Comparison of ENCODE assay signal across 30 cellular contexts in the genomic region with DNA sequence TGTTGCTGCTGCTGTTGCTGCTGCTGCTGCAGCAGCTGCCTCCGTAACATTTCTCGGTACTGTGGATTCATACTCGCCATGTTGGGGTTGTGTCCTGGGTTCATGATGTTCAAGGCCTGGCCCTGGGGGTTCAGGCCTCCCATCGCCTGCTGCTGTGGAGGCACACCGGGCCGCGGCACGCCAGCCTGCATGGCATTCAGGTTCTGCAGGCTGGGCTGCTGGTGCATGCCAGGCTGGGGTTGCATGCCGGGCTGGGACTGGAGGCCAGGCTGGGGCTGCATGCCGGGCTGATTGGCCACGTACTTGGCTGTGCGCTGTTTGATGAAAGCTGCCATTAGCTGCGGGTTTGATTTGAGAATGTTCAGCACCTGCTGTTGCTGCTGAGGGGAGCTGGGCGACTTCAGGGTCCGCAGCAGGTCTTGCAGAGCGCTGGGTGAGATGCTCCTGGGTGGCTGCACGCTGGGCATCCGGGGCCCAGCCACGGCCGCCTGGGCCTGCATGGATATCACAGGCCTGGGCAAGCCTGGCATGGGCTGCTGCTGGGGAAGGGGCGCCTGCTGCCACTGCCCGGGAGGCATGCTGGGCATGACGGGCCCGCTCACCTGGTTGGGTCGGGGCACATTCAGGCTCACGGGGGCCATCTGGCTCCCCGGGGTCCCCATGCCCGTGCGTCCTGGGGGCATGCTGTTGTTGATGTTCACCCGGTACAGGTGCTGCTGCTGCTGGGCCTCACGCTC.
"Had no signal": no experiment of that assay in that cellular context is flagged by ENCODE, and none has a peak within 500 bp of the region (broad histone marks: within the 10 kb centered on the region; RNA-seq: fewer than 3 reads in every experiment).

No MANE protein-coding gene starts in this region.

- H3K27me3 Mint-ChIP-seq: activated B cell treated with CpG ODN at 0.5 μM for 24 hours; activated CD8-positive, alpha-beta memory T cell treated with anti-CD3 and anti-CD28 coated beads, Interleukin-2, amount 10 ng/mL, durations not matched to agents 7 days and 5 days; activated naive CD8-positive, alpha-beta T cell treated with anti-CD3 and anti-CD28 coated beads for 36 hours; effector memory CD8-positive, alpha-beta T cell had no signal

- H3K79me2 ChIP-seq: hepatocyte had no signal

- H2AFZ ChIP-seq: hepatocyte, neural progenitor cell had no signal

- H3K4me1 Mint-ChIP-seq: activated B cell treated with CpG ODN at 0.5 μM for 24 hours; activated CD8-positive, alpha-beta memory T cell treated with anti-CD3 and anti-CD28 coated beads, Interleukin-2, amount 10 ng/mL, durations not matched to agents 7 days and 5 days; activated naive CD8-positive, alpha-beta T cell treated with anti-CD3 and anti-CD28 coated beads for 36 hours; brain had no signal

- H3K4me2 ChIP-seq: hepatocyte, neural progenitor cell, smooth muscle cell had no signal

- H3K27ac Mint-ChIP-seq: activated B cell treated with CpG ODN at 0.5 μM for 24 hours; activated CD8-positive, alpha-beta memory T cell treated with anti-CD3 and anti-CD28 coated beads, Interleukin-2, amount 10 ng/mL, durations not matched to agents 7 days and 5 days; activated CD8-positive, alpha-beta T cell treated with anti-CD3 and anti-CD28 coated beads, Interleukin-2, amount 10 ng/mL, durations not matched to agents 7 days and 5 days; activated naive CD8-positive, alpha-beta T cell treated with anti-CD3 and anti-CD28 coated beads for 36 hours; activated T-helper 2 cell treated with anti-CD3 and anti-CD28 coated beads, Interferon-gamma antibody, Interleukin-2, Interleukin-4, amounts not matched to agents 10 μg/mL and 5 μg/mL and 100 μg/mL, durations not matched to agents 14 hours and 24 hours and 36 hours; neural progenitor cell; T-helper 2 cell treated with Interferon-gamma antibody and Interleukin-4, amounts not matched to agents 5 μg/mL and 100 μg/mL, for 36 hours had no signal

- H3K27ac ChIP-seq: adrenal gland, ascending aorta, cardiac muscle cell, gastrocnemius medialis, hepatocyte, left lung, lower lobe of right lung, neural progenitor cell, thoracic aorta had no signal

- H3K9ac ChIP-seq: neural progenitor cell had no signal

- H3K9me3 Mint-ChIP-seq: activated B cell treated with CpG ODN at 0.5 μM for 24 hours; activated naive CD8-positive, alpha-beta T cell treated with anti-CD3 and anti-CD28 coated beads for 36 hours; activated T-helper 2 cell treated with anti-CD3 and anti-CD28 coated beads, Interferon-gamma antibody, Interleukin-2, Interleukin-4, amounts not matched to agents 10 μg/mL and 5 μg/mL and 100 μg/mL, durations not matched to agents 14 hours and 24 hours and 36 hours; brain; effector memory CD8-positive, alpha-beta T cell; natural killer cell; neural progenitor cell; T-helper 2 cell treated with Interferon-gamma antibody and Interleukin-4, amounts not matched to agents 5 μg/mL and 100 μg/mL, for 36 hours had no signal

- H3K4me1 ChIP-seq: adrenal gland, ascending aorta, gastrocnemius medialis, left lung, lower lobe of right lung, neural progenitor cell had no signal

- H3K27me3 ChIP-seq: adrenal gland, ascending aorta, cardiac muscle cell, gastrocnemius medialis, hepatocyte, left lung, neural progenitor cell had no signal

- DNase-seq: activated B cell treated with CpG ODN at 0.5 μM for 24 hours; activated CD4-positive, alpha-beta T cell treated with anti-CD3 and anti-CD28 coated beads, Interleukin-2, amount 50 U/mL, for 1 hour; activated CD8-positive, alpha-beta memory T cell treated with anti-CD3 and anti-CD28 coated beads, Interleukin-2, amount 10 ng/mL, durations not matched to agents 7 days and 5 days; activated CD8-positive, alpha-beta T cell treated with anti-CD3 and anti-CD28 coated beads, Interleukin-2, amount 10 ng/mL, durations not matched to agents 7 days and 5 days; activated naive CD4-positive, alpha-beta T cell; activated naive CD8-positive, alpha-beta T cell treated with anti-CD3 and anti-CD28 coated beads for 36 hours; activated T-cell treated with anti-CD3 and anti-CD28 coated beads, Interleukin-2, amount 50 U/mL, for 48 hours; adrenal gland; cortex of kidney; effector memory CD8-positive, alpha-beta T cell; erythroblast; gastrocnemius medialis; left lung; lower lobe of right lung; mesenchymal stem cell; natural killer cell; stimulated activated CD4-positive, alpha-beta T cell treated with anti-CD3 and anti-CD28 coated beads, Interleukin-15, amount 100 ng/mL, for 24 hours; stimulated activated CD4-positive, alpha-beta T cell treated with anti-CD3 and anti-CD28 coated beads, Interleukin-2, amount 100 ng/mL, for 24 hours; stimulated activated naive CD4-positive, alpha-beta T cell treated with Interleukin-2 at 50 U/mL for 16 hours; T-helper 1 cell; trophoblast cell had no signal

- ATAC-seq: activated CD8-positive, alpha-beta memory T cell treated with anti-CD3 and anti-CD28 coated beads, Interleukin-2, amount 10 ng/mL, durations not matched to agents 7 days and 5 days; activated CD8-positive, alpha-beta T cell treated with anti-CD3 and anti-CD28 coated beads, Interleukin-2, amount 10 ng/mL, durations not matched to agents 7 days and 5 days; effector memory CD8-positive, alpha-beta T cell; gastrocnemius medialis had no signal

- H3K9me3 ChIP-seq: adrenal gland, ascending aorta, gastrocnemius medialis, left lung, lower lobe of right lung, thoracic aorta had no signal

- H3K4me3 ChIP-seq: adrenal gland, ascending aorta, cardiac muscle cell, gastrocnemius medialis, hepatocyte, left lung, lower lobe of right lung, neural progenitor cell, smooth muscle cell, thoracic aorta had no signal

- H3K4me3 Mint-ChIP-seq: activated B cell treated with CpG ODN at 0.5 μM for 24 hours; activated CD8-positive, alpha-beta memory T cell treated with anti-CD3 and anti-CD28 coated beads, Interleukin-2, amount 10 ng/mL, durations not matched to agents 7 days and 5 days; activated CD8-positive, alpha-beta T cell treated with anti-CD3 and anti-CD28 coated beads, Interleukin-2, amount 10 ng/mL, durations not matched to agents 7 days and 5 days; activated naive CD8-positive, alpha-beta T cell treated with anti-CD3 and anti-CD28 coated beads for 36 hours; brain; effector memory CD8-positive, alpha-beta T cell; natural killer cell; neural progenitor cell; T-helper 2 cell treated with Interferon-gamma antibody and Interleukin-4, amounts not matched to agents 5 μg/mL and 100 μg/mL, for 36 hours had no signal
